Comparison of ENCODE assay signal across 1 cellular context in the genomic region with DNA sequence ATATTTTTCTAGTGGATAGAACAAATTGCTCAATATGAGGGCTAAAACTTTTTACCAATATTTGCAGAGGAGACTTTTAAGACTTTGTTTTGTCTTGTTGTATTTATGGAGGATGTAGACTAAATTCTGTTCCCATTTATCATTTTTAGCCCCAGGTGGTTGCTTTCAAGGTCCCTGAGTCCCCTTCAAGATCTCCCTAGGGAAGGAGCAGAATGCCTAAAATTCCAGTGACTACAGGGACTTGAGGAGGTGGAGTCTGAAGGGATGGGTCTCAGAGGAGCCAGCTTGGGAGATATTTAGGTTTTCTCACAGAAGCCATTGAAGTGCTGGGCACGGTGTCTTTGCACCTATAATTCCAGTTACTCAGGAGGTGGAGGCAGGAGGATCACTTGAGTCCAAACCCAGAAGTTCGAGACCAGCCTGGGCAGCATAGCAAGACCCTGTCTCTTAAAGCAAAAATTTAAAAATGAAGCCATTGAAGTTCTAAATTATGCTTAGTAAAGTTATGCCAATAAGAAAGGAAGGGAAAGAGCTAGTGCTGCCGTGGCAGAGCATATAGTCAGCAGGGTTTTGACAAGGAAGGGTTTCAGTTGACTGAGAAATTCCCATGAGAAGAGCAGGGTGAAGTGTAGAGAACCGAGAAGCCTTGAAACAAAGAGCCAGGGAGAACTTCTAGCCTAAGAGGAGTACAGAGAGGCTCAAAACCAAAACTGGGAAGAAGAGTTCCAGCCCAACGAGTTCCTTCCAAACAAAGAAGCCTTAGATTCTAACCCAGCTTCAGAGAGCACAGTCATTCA.
TF ChIP-seq lines count a peak whose summit lies in the region.

No MANE protein-coding gene starts in this region.

TF ChIP-seq in K562, 482 proteins besides CTCF, POLR2A, EP300 and RAD21 (continued from another document):
- TF ChIP-seq RNF219 (CRISPR knock-in tag; IDR thresholded peaks at IDR 0.05) (no peak), ZNF75A (CRISPR knock-in tag; IDR thresholded peaks at IDR 0.05) (no peak), ZNF408 (CRISPR knock-in tag; IDR thresholded peaks at IDR 0.05; ENCODE audit: low read depth) (no peak), ZNF12 (CRISPR knock-in tag; IDR thresholded peaks at IDR 0.05) (no peak), NCOA1 (IDR thresholded peaks at IDR 0.05; ENCODE audit: low read depth) (no peak), LARP7 (IDR thresholded peaks at IDR 0.05) (no peak)
- TF ChIP-seq, protein P1, sequence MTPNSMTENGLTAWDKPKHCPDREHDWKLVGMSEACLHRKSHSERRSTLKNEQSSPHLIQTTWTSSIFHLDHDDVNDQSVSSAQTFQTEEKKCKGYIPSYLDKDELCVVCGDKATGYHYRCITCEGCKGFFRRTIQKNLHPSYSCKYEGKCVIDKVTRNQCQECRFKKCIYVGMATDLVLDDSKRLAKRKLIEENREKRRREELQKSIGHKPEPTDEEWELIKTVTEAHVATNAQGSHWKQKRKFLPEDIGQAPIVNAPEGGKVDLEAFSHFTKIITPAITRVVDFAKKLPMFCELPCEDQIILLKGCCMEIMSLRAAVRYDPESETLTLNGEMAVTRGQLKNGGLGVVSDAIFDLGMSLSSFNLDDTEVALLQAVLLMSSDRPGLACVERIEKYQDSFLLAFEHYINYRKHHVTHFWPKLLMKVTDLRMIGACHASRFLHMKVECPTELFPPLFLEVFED (CRISPR knock-in tag; conservative IDR thresholded peaks at IDR 0.05): no peak
